Comparison of ENCODE assay signal across 1 cellular context in the genomic region with DNA sequence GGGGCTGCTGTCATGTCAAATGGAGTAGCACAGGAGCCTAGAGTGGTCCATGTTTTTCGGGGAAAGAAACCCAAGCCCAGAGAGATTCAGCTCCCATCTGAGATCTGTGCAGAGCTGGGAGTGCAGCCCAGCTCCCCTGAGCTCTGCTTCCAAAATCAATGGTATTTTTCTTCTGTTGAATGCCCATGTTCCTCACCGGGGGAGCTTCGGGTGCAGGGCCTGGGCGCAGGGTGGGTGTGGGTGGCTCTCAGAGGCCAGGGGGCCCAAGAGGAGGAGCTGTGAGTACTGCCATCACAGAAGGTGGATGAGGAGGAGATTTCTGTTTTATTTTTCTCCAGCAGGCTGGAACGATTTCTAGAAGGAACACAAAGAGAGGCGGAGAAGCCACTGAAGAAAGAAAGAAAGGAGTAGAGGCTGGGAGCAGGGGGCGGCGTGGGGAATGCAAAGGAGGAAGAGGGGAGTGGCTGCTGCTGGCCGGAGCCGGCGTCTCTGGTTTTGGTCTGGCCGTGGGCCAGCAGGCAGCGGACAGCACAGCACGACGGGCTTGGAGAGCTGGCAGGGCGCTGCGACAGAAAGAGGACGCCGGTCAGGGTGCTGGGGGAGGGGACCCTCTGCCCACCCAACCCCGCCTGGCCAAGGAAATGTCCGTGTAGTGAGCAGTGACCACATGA.
TF ChIP-seq lines count a peak whose summit lies in the region.

No MANE protein-coding gene starts in this region.

TF ChIP-seq in K562, 482 proteins besides CTCF, POLR2A, EP300 and RAD21 (continued from another document and continues in another):
- TF ChIP-seq, protein P1, sequence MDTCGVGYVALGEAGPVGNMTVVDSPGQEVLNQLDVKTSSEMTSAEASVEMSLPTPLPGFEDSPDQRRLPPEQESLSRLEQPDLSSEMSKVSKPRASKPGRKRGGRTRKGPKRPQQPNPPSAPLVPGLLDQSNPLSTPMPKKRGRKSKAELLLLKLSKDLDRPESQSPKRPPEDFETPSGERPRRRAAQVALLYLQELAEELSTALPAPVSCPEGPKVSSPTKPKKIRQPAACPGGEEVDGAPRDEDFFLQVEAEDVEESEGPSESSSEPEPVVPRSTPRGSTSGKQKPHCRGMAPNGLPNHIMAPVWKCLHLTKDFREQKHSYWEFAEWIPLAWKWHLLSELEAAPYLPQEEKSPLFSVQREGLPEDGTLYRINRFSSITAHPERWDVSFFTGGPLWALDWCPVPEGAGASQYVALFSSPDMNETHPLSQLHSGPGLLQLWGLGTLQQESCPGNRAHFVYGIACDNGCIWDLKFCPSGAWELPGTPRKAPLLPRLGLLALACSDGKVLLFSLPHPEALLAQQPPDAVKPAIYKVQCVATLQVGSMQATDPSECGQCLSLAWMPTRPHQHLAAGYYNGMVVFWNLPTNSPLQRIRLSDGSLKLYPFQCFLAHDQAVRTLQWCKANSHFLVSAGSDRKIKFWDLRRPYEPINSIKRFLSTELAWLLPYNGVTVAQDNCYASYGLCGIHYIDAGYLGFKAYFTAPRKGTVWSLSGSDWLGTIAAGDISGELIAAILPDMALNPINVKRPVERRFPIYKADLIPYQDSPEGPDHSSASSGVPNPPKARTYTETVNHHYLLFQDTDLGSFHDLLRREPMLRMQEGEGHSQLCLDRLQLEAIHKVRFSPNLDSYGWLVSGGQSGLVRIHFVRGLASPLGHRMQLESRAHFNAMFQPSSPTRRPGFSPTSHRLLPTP (IDR thresholded peaks at IDR 0.05; ENCODE audit: borderline replicate concordance, extremely low read depth, insufficient read length), result no peak
- TF ChIP-seq, protein P2, sequence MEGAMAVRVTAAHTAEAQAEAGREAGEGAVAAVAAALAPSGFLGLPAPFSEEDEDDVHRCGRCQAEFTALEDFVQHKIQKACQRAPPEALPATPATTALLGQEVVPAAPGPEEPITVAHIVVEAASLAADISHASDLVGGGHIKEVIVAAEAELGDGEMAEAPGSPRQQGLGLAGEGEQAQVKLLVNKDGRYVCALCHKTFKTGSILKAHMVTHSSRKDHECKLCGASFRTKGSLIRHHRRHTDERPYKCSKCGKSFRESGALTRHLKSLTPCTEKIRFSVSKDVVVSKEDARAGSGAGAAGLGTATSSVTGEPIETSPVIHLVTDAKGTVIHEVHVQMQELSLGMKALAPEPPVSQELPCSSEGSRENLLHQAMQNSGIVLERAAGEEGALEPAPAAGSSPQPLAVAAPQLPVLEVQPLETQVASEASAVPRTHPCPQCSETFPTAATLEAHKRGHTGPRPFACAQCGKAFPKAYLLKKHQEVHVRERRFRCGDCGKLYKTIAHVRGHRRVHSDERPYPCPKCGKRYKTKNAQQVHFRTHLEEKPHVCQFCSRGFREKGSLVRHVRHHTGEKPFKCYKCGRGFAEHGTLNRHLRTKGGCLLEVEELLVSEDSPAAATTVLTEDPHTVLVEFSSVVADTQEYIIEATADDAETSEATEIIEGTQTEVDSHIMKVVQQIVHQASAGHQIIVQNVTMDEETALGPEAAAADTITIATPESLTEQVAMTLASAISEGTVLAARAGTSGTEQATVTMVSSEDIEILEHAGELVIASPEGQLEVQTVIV (CRISPR knock-in tag; IDR thresholded peaks at IDR 0.05; ENCODE audit: borderline replicate concordance), result no peak
- TF ChIP-seq, protein P3, sequence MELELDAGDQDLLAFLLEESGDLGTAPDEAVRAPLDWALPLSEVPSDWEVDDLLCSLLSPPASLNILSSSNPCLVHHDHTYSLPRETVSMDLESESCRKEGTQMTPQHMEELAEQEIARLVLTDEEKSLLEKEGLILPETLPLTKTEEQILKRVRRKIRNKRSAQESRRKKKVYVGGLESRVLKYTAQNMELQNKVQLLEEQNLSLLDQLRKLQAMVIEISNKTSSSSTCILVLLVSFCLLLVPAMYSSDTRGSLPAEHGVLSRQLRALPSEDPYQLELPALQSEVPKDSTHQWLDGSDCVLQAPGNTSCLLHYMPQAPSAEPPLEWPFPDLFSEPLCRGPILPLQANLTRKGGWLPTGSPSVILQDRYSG (tag; conservative IDR thresholded peaks at IDR 0.05; ENCODE audit: low read depth), result no peak
- TF ChIP-seq KDM4B (IDR thresholded peaks at IDR 0.05; ENCODE audit: borderline replicate concordance in 2 of 2, low read depth in 1 of 2) (no peak), SUPT5H (IDR thresholded peaks at IDR 0.05) (no peak), ELF4 (CRISPR knock-in tag; IDR thresholded peaks at IDR 0.05) (no peak), KAT2B (IDR thresholded peaks at IDR 0.05; ENCODE audit: low read depth, low read length) (no peak), ZSCAN29 (IDR thresholded peaks at IDR 0.05) (no peak), ZFX (CRISPR knock-in tag; IDR thresholded peaks at IDR 0.05) (no peak), ZNF253 (CRISPR knock-in tag; conservative IDR thresholded peaks at IDR 0.05) (no peak), EGR1 (conservative IDR thresholded peaks at IDR 0.05) (peak; percentile 49; the same call in 1 of the 2 replicates), NEUROD1 (IDR thresholded peaks at IDR 0.05; ENCODE audit: borderline replicate concordance, low read depth, low read length, partially characterized antibody) (no peak), MCM5 (IDR thresholded peaks at IDR 0.05; ENCODE audit: low read depth) (no peak), OTX1 (CRISPR knock-in tag; IDR thresholded peaks at IDR 0.05) (no peak), MYC (IDR thresholded peaks at IDR 0.05; ENCODE audit: low read depth, low read length) (0 out of 2 replicates have a peak, but pooled peaks have one; percentile 17), MYC (CRISPR knock-in tag; IDR thresholded peaks at IDR 0.05; ENCODE audit: borderline replicate concordance, low read depth) (no peak), ZNF133 (CRISPR knock-in tag; IDR thresholded peaks at IDR 0.05) (no peak), ZFP36 (IDR thresholded peaks at IDR 0.05; ENCODE audit: low read depth, low read length, partially characterized antibody) (no peak), MAZ (CRISPR knock-in tag; conservative IDR thresholded peaks at IDR 0.05 in 1 of 2, IDR thresholded peaks at IDR 0.05 in 1 of 2) (peak in 1 of 2 experiments; percentile 44; a peak in 1 of 4 replicates), ZNF274 (IDR thresholded peaks at IDR 0.05; ENCODE audit: borderline replicate concordance, low read depth, low read length) (no peak), ZKSCAN1 (IDR thresholded peaks at IDR 0.05; ENCODE audit: low read depth, low read length) (no peak), ZNF239 (CRISPR knock-in tag; IDR thresholded peaks at IDR 0.05) (no peak), DACH1 (IDR thresholded peaks at IDR 0.05; ENCODE audit: partially characterized antibody) (no peak), MEF2A (IDR thresholded peaks at IDR 0.05; ENCODE audit: control insufficient read depth, low read depth, low read length) (no peak), KLF16 (IDR thresholded peaks at IDR 0.05) (no peak), ZNF707 (CRISPR knock-in tag; conservative IDR thresholded peaks at IDR 0.05) (no peak), U2AF1 (optimal IDR thresholded peaks at IDR 0.05; ENCODE audit: low read depth, low read length) (no peak), RFX7 (CRISPR knock-in tag; IDR thresholded peaks at IDR 0.05) (no peak), NFIC (IDR thresholded peaks at IDR 0.05) (peak; percentile 97), LCOR (CRISPR knock-in tag; IDR thresholded peaks at IDR 0.05) (no peak), FIP1L1 (IDR thresholded peaks at IDR 0.05; ENCODE audit: low read depth, low read length, poor library complexity, severe bottlenecking) (no peak), PHB (CRISPR knock-in tag; IDR thresholded peaks at IDR 0.05) (no peak), KHSRP (IDR thresholded peaks at IDR 0.05) (no peak), ARID2 (IDR thresholded peaks at IDR 0.05) (no peak), IRF2 (CRISPR knock-in tag; IDR thresholded peaks at IDR 0.05) (no peak), PYGO2 (tag; IDR thresholded peaks at IDR 0.05) (no peak), HMGN3 (IDR thresholded peaks at IDR 0.05; ENCODE audit: borderline replicate concordance, extremely low read depth, insufficient read length, low read depth, low read length) (peak; percentile 75), POLR2B (IDR thresholded peaks at IDR 0.05; ENCODE audit: low read depth, partially characterized antibody) (no peak), HSF4 (CRISPR knock-in tag; IDR thresholded peaks at IDR 0.05; ENCODE audit: borderline replicate concordance) (no peak), FOS (IDR thresholded peaks at IDR 0.05; ENCODE audit: extremely low read depth, insufficient read length) (no peak), ZNF184 (CRISPR knock-in tag; IDR thresholded peaks at IDR 0.05) (no peak), ELF2 (CRISPR knock-in tag; IDR thresholded peaks at IDR 0.05) (no peak), MCM7 (IDR thresholded peaks at IDR 0.05) (no peak), SREBF1 (IDR thresholded peaks at IDR 0.05; ENCODE audit: borderline replicate concordance, low read depth, low read length) (no peak), ARID1B (IDR thresholded peaks at IDR 0.05) (peak; percentile 12; the same call in 1 of the 2 replicates), ZBTB1 (CRISPR knock-in tag; IDR thresholded peaks at IDR 0.05; ENCODE audit: borderline replicate concordance, low read depth) (no peak), HDAC3 (IDR thresholded peaks at IDR 0.05; ENCODE audit: borderline replicate concordance, partially characterized antibody) (no peak), HNRNPH1 (optimal IDR thresholded peaks at IDR 0.05; ENCODE audit: low read depth, low read length) (no peak), ZNF584 (CRISPR knock-in tag; IDR thresholded peaks at IDR 0.05; ENCODE audit: low read depth) (no peak), KDM2B (CRISPR knock-in tag; IDR thresholded peaks at IDR 0.05) (no peak), SIN3A (IDR thresholded peaks at IDR 0.05; ENCODE audit: borderline replicate concordance in 2 of 2, control insufficient read depth in 1 of 2, low read depth in 2 of 2, low read length in 2 of 2) (no peak), RBM22 (IDR thresholded peaks at IDR 0.05; ENCODE audit: low read depth, low read length, poor library complexity, severe bottlenecking) (no peak), TCF7L2 (IDR thresholded peaks at IDR 0.05; ENCODE audit: low read depth, low read length) (no peak), NRF1 (conservative IDR thresholded peaks at IDR 0.05 in 1 of 2, IDR thresholded peaks at IDR 0.05 in 1 of 2) (peak in 1 of 2 experiments; percentile 16; a peak in 1 of 4 replicates), RBM39 (optimal IDR thresholded peaks at IDR 0.05; ENCODE audit: low read depth, low read length) (no peak), YBX1 (IDR thresholded peaks at IDR 0.05) (no peak), HDAC1 (IDR thresholded peaks at IDR 0.05) (0 out of 4 replicates have a peak, but pooled peaks of 1 of the 2 experiments have one; percentile 30), MCM3 (IDR thresholded peaks at IDR 0.05) (no peak), ZNF217 (CRISPR knock-in tag; IDR thresholded peaks at IDR 0.05) (no peak), NR4A1 (CRISPR knock-in tag; IDR thresholded peaks at IDR 0.05) (no peak), NR4A1 (tag; IDR thresholded peaks at IDR 0.05) (no peak), SPI1 (IDR thresholded peaks at IDR 0.05; ENCODE audit: borderline replicate concordance, low read depth, low read length) (no peak), ESRRB (CRISPR knock-in tag; IDR thresholded peaks at IDR 0.05; ENCODE audit: borderline replicate concordance) (no peak)
- TF ChIP-seq, protein P4, sequence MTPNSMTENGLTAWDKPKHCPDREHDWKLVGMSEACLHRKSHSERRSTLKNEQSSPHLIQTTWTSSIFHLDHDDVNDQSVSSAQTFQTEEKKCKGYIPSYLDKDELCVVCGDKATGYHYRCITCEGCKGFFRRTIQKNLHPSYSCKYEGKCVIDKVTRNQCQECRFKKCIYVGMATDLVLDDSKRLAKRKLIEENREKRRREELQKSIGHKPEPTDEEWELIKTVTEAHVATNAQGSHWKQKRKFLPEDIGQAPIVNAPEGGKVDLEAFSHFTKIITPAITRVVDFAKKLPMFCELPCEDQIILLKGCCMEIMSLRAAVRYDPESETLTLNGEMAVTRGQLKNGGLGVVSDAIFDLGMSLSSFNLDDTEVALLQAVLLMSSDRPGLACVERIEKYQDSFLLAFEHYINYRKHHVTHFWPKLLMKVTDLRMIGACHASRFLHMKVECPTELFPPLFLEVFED (CRISPR knock-in tag; conservative IDR thresholded peaks at IDR 0.05), result no peak
- TF ChIP-seq, protein P5, sequence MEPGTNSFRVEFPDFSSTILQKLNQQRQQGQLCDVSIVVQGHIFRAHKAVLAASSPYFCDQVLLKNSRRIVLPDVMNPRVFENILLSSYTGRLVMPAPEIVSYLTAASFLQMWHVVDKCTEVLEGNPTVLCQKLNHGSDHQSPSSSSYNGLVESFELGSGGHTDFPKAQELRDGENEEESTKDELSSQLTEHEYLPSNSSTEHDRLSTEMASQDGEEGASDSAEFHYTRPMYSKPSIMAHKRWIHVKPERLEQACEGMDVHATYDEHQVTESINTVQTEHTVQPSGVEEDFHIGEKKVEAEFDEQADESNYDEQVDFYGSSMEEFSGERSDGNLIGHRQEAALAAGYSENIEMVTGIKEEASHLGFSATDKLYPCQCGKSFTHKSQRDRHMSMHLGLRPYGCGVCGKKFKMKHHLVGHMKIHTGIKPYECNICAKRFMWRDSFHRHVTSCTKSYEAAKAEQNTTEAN (CRISPR knock-in tag; IDR thresholded peaks at IDR 0.05), result no peak
- TF ChIP-seq, protein P6, sequence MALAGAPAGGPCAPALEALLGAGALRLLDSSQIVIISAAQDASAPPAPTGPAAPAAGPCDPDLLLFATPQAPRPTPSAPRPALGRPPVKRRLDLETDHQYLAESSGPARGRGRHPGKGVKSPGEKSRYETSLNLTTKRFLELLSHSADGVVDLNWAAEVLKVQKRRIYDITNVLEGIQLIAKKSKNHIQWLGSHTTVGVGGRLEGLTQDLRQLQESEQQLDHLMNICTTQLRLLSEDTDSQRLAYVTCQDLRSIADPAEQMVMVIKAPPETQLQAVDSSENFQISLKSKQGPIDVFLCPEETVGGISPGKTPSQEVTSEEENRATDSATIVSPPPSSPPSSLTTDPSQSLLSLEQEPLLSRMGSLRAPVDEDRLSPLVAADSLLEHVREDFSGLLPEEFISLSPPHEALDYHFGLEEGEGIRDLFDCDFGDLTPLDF (CRISPR knock-in tag; IDR thresholded peaks at IDR 0.05), result no peak
- TF ChIP-seq, protein P7, sequence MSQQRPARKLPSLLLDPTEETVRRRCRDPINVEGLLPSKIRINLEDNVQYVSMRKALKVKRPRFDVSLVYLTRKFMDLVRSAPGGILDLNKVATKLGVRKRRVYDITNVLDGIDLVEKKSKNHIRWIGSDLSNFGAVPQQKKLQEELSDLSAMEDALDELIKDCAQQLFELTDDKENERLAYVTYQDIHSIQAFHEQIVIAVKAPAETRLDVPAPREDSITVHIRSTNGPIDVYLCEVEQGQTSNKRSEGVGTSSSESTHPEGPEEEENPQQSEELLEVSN (IDR thresholded peaks at IDR 0.05; ENCODE audit: borderline replicate concordance in 1 of 2, extremely low read depth in 1 of 2, insufficient read depth in 1 of 2, insufficient read length in 1 of 2, low read depth in 1 of 2, low read length in 1 of 2, poor library complexity in 1 of 2, severe bottlenecking in 1 of 2), result peak in 1 of 2 experiments; percentile 23
- TF ChIP-seq, protein P8, sequence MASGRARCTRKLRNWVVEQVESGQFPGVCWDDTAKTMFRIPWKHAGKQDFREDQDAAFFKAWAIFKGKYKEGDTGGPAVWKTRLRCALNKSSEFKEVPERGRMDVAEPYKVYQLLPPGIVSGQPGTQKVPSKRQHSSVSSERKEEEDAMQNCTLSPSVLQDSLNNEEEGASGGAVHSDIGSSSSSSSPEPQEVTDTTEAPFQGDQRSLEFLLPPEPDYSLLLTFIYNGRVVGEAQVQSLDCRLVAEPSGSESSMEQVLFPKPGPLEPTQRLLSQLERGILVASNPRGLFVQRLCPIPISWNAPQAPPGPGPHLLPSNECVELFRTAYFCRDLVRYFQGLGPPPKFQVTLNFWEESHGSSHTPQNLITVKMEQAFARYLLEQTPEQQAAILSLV (tag; IDR thresholded peaks at IDR 0.05), result no peak
